In genomic region chr14:105059035-105059916, GRCh38 we compare ENCODE assay signal across 9 cellular contexts. TPM values are rescaled to one million over a fixed set of nuclear protein-coding genes. Genes with fewer than 3 reads are reported as not detected.
DNase-seq lines count a peak whose midpoint lies in the region; ATAC-seq and TF ChIP-seq lines count a peak whose summit lies in the region.
"Had no signal": no experiment of that assay in that cellular context is flagged by ENCODE, and none has a peak within 500 bp of the region (broad histone marks: within the 10 kb centered on the region; RNA-seq: fewer than 3 reads in every experiment).

No MANE protein-coding gene starts in this region.

- no peaks in the 10 kb centered on the region for H3K9me3 ChIP-seq in SK-N-SH

- no peak overlapping the region for H2AFZ ChIP-seq in SK-N-SH (ENCODE audit: low read depth)

- CTCF ChIA-PET in SK-N-SH (lab: Yijun Ruan, JAX): interaction anchor here (1.0 to 9.5 kb wide), 4 partner anchors 13 to 92 kb away, joined by 3 to 81 read pairs (median 15); no protein-coding TSS in a partner anchor

- no peaks in the 10 kb centered on the region for H3K27me3 Mint-ChIP-seq in activated T-cell treated with anti-CD3 and anti-CD28 coated beads, Interleukin-2, amount 50 U/mL, for 72 hours (ENCODE audit: low read depth)
- no peaks in the 10 kb centered on the region for H3K27me3 Mint-ChIP-seq in stimulated activated naive CD8-positive, alpha-beta T cell treated with anti-CD3 and anti-CD28 coated beads, Interleukin-15, Interleukin-2, amounts not matched to agents 100 ng/mL and 50 ng/mL, for 24 hours

- H3K36me3 ChIP-seq in SK-N-SH (replicated peaks in 1 of 2; ENCODE audit: control insufficient read depth in 1 of 2, insufficient read depth in 2 of 2, low read length in 1 of 2): no peaks in the 10 kb centered on the region

- no peak for TF ChIP-seq EP300 in SK-N-SH (IDR thresholded peaks at IDR 0.05; ENCODE audit: borderline replicate concordance in 1 of 2, low read depth in 1 of 2, low read length in 1 of 2)

- H3K27me3 ChIP-seq in SK-N-SH (ENCODE audit: insufficient read depth): no peaks in the 10 kb centered on the region

- no peak for TF ChIP-seq RAD21 in SK-N-SH (IDR thresholded peaks at IDR 0.05; ENCODE audit: low read length)

- no peak for TF ChIP-seq CTCF in SK-N-SH (IDR thresholded peaks at IDR 0.05)

- H3K4me3 ChIP-seq in SK-N-SH (ENCODE audit: low read depth in 2 of 2, low read length in 1 of 2): no peak overlapping the region

- H3K4me1 ChIP-seq in SK-N-SH (ENCODE audit: control insufficient read depth in 1 of 2, insufficient read depth in 2 of 2, low read depth in 1 of 2, low read length in 1 of 2): no peaks in the 10 kb centered on the region; a peak in 1 of 4 replicates

- H3K27ac Mint-ChIP-seq in activated T-cell treated with anti-CD3 and anti-CD28 coated beads, Interleukin-2, amount 50 U/mL, for 72 hours: peak overlapping the region; percentile 72
- peak overlapping the region; percentile 98 for H3K27ac Mint-ChIP-seq in stimulated activated naive CD8-positive, alpha-beta T cell treated with anti-CD3 and anti-CD28 coated beads, Interleukin-15, Interleukin-2, amounts not matched to agents 100 ng/mL and 50 ng/mL, for 24 hours

- no peak overlapping the region for H3K9ac ChIP-seq in SK-N-SH

- peak; percentile 47 for DNase-seq in SK-N-SH
- DNase-seq in activated T-cell treated with anti-CD3 and anti-CD28 coated beads, Interleukin-2, amount 50 U/mL, for 72 hours: peak; percentile 43 to 58
- peak; percentile 61 for DNase-seq in islet precursor cell
- DNase-seq in ACHN: no peak
- DNase-seq in anterior cingulate cortex (lab: John Stamatoyannopoulos, UW): no peak
- no peak for DNase-seq in NCI-H526 (lab: John Stamatoyannopoulos, UW)

- H3K9me2 ChIP-seq in SK-N-SH: no peaks in the 10 kb centered on the region

- no peaks in the 10 kb centered on the region for H3K9me3 Mint-ChIP-seq in activated T-cell treated with anti-CD3 and anti-CD28 coated beads, Interleukin-2, amount 50 U/mL, for 72 hours
- no peaks in the 10 kb centered on the region for H3K9me3 Mint-ChIP-seq in stimulated activated naive CD8-positive, alpha-beta T cell treated with anti-CD3 and anti-CD28 coated beads, Interleukin-15, Interleukin-2, amounts not matched to agents 100 ng/mL and 50 ng/mL, for 24 hours

- WGBS in SK-N-SH (ENCODE audit: low lambda C conversion rate): 84% methylated on average over 16 of the region's 22 CpGs

- H4K20me1 ChIP-seq in SK-N-SH (ENCODE audit: insufficient read depth): no peaks in the 10 kb centered on the region

- peaks cover 5 to 11% of the 10 kb centered on the region in 2 donors for H3K36me3 Mint-ChIP-seq in activated T-cell treated with anti-CD3 and anti-CD28 coated beads, Interleukin-2, amount 50 U/mL, for 72 hours (ENCODE audit: insufficient read depth in 2 of 2)
- H3K36me3 Mint-ChIP-seq in stimulated activated naive CD8-positive, alpha-beta T cell treated with anti-CD3 and anti-CD28 coated beads, Interleukin-15, Interleukin-2, amounts not matched to agents 100 ng/mL and 50 ng/mL, for 24 hours (ENCODE audit: low read depth): peaks cover 37% of the 10 kb centered on the region

- H3K79me2 ChIP-seq in SK-N-SH (ENCODE audit: insufficient read depth): no peaks in the 10 kb centered on the region

- no peaks in the 10 kb centered on the region for H3F3A ChIP-seq in SK-N-SH (replicated peaks; ENCODE audit: insufficient read depth)

- peaks cover 56% of the 10 kb centered on the region for H3K4me1 Mint-ChIP-seq in activated T-cell treated with anti-CD3 and anti-CD28 coated beads, Interleukin-2, amount 50 U/mL, for 72 hours (ENCODE audit: low read depth)
- peaks cover 61% of the 10 kb centered on the region for H3K4me1 Mint-ChIP-seq in stimulated activated naive CD8-positive, alpha-beta T cell treated with anti-CD3 and anti-CD28 coated beads, Interleukin-15, Interleukin-2, amounts not matched to agents 100 ng/mL and 50 ng/mL, for 24 hours (ENCODE audit: low read depth)

- POLR2A ChIA-PET in SK-N-SH (lab: Yijun Ruan, JAX): no interaction called here

- no peak overlapping the region for H3K4me2 ChIP-seq in SK-N-SH

- peak overlapping the region; percentile 90 for H3K4me3 Mint-ChIP-seq in activated T-cell treated with anti-CD3 and anti-CD28 coated beads, Interleukin-2, amount 50 U/mL, for 72 hours
- H3K4me3 Mint-ChIP-seq in stimulated activated naive CD8-positive, alpha-beta T cell treated with anti-CD3 and anti-CD28 coated beads, Interleukin-15, Interleukin-2, amounts not matched to agents 100 ng/mL and 50 ng/mL, for 24 hours: peak overlapping the region; percentile 95

- H3K27ac ChIP-seq in SK-N-SH (ENCODE audit: low read depth in 2 of 2, low read length in 1 of 2): no peak overlapping the region
- H3K27ac ChIP-seq: epithelial cell of prostate had no signal

- in situ Hi-C loops in ACHN (cut with HindIII; ENCODE audit: low pct_ligation_motif_present, low pct_unique_long_range_greater_than_20kb, low sequenced_read_pairs): no loop called here

- ATAC-seq in SK-N-SH treated with all-trans-retinoic acid at 6 μM for 48 hours: no peak
- peak; percentile 46 to 57 for ATAC-seq in activated T-cell treated with anti-CD3 and anti-CD28 coated beads, Interleukin-2, amount 50 U/mL, for 72 hours (replicated peaks in 1 of 2)

TF ChIP-seq in SK-N-SH, 30 proteins besides CTCF, POLR2A, EP300 and RAD21 (continues in another document):
- TF ChIP-seq PBX3 (IDR thresholded peaks at IDR 0.05): no peak
- no peak for TF ChIP-seq NFIC (IDR thresholded peaks at IDR 0.05; ENCODE audit: borderline replicate concordance)
- TF ChIP-seq ELF1 (IDR thresholded peaks at IDR 0.05): no peak
- TF ChIP-seq RXRA (IDR thresholded peaks at IDR 0.05; ENCODE audit: borderline replicate concordance, low read depth): no peak
- TF ChIP-seq TAF1 (IDR thresholded peaks at IDR 0.05; ENCODE audit: borderline replicate concordance, low read depth, low read length): no peak
- TF ChIP-seq POLR2AphosphoS5 (IDR thresholded peaks at IDR 0.05; ENCODE audit: low read depth, low read length): no peak
- TF ChIP-seq SIN3A (IDR thresholded peaks at IDR 0.05; ENCODE audit: borderline replicate concordance, low read depth, low read length): no peak
- TF ChIP-seq USF2 (IDR thresholded peaks at IDR 0.05; ENCODE audit: borderline replicate concordance, low read depth, low read length): no peak
- TF ChIP-seq FOSL2 (IDR thresholded peaks at IDR 0.05; ENCODE audit: borderline replicate concordance, low read depth): no peak

TF ChIP-seq in SK-N-SH treated with all-trans-retinoic acid at 6 μM for 48 hours, 23 proteins besides CTCF, POLR2A, EP300 and RAD21 (continues in another document):
- TF ChIP-seq TCF4 (CRISPR knock-in tag; IDR thresholded peaks at IDR 0.05; ENCODE audit: borderline replicate concordance) (no peak), ZFP3 (CRISPR knock-in tag; IDR thresholded peaks at IDR 0.05) (no peak), SNAI2 (CRISPR knock-in tag; IDR thresholded peaks at IDR 0.05) (no peak), TOX (CRISPR knock-in tag; IDR thresholded peaks at IDR 0.05; ENCODE audit: borderline replicate concordance) (no peak), ZNF70 (CRISPR knock-in tag; IDR thresholded peaks at IDR 0.05) (no peak), PATZ1 (CRISPR knock-in tag; IDR thresholded peaks at IDR 0.05; ENCODE audit: borderline replicate concordance) (no peak), ZNF565 (CRISPR knock-in tag; conservative IDR thresholded peaks at IDR 0.05; ENCODE audit: low read depth) (no peak), TSHZ2 (CRISPR knock-in tag; IDR thresholded peaks at IDR 0.05) (no peak)

RNA-seq across cellular contexts. Expression of gene GPR132, which starts 6.0 kb away (rescaled TPM):
- polyA plus RNA-seq in SK-N-SH (2012; rRNA removed): 0.03 TPM in 1 of 2 replicates, not detected in the other
- 0.03 TPM in 1 of 2 replicates, not detected in the other for polyA plus RNA-seq in SK-N-SH (2012; cell fraction: cytosol; rRNA removed)
- 0.28 and 0.37 TPM in 2 replicates for polyA plus RNA-seq in SK-N-SH (2012; cell fraction: nucleus; rRNA removed)
- 10 to 100 TPM; 38.2 to 49.6 TPM for total RNA-seq in activated T-cell treated with anti-CD3 and anti-CD28 coated beads, Interleukin-2, amount 50 U/mL, for 72 hours

RNA-seq across cellular contexts. Expression of gene CDCA4, which starts 38.4 kb away (rescaled TPM):
- 23.7 and 26.8 TPM in 2 replicates for polyA plus RNA-seq in SK-N-SH (2012; rRNA removed)
- 15.1 and 21.2 TPM in 2 replicates for polyA plus RNA-seq in SK-N-SH (2012; cell fraction: cytosol; rRNA removed)
- polyA plus RNA-seq in SK-N-SH (2012; cell fraction: nucleus; rRNA removed): 15.7 and 19.5 TPM in 2 replicates
- 10 to 100 TPM; 56.8 to 57.5 TPM for total RNA-seq in activated T-cell treated with anti-CD3 and anti-CD28 coated beads, Interleukin-2, amount 50 U/mL, for 72 hours

Comparison
In these comparisons a context has a peak if more than half of its experiments do, and no peak if none do; other contexts are left out.
1. DNase-seq: peak in SK-N-SH (single experiment), activated T-cell treated with anti-CD3 and anti-CD28 coated beads, Interleukin-2, amount 50 U/mL, for 72 hours (2 of 2) and islet precursor cell (single experiment); none in ACHN (single experiment), anterior cingulate cortex (0 of 58) and NCI-H526 (0 of 2).